18 cellular contexts compared by ENCODE assay signal in genomic region chr5:163838738-163839137, GRCh38.
"Had no signal": no experiment of that assay in that cellular context is flagged by ENCODE, and none has a peak within 500 bp of the region (broad histone marks: within the 10 kb centered on the region; RNA-seq: fewer than 3 reads in every experiment).

No MANE protein-coding gene starts in this region.

- H3K4me1 ChIP-seq: esophagus muscularis mucosa, heart left ventricle, spleen had no signal

- DNase-seq: effector memory CD4-positive, alpha-beta T cell; foreskin melanocyte; heart left ventricle; hypothalamus; kidney glomerular epithelial cell; mucosa of descending colon; naive thymus-derived CD8-positive, alpha-beta T cell; spleen; stimulated activated CD4-positive, alpha-beta T cell treated with anti-CD3 and anti-CD28 coated beads, Interleukin-15, amount 100 ng/mL, for 24 hours; stimulated activated CD4-positive, alpha-beta T cell treated with anti-CD3 and anti-CD28 coated beads, Interleukin-1b, Interleukin-23, amount 100 ng/mL, for 48 hours; stimulated activated CD4-positive, alpha-beta T cell treated with anti-CD3 and anti-CD28 coated beads, Interleukin-4, amount 100 ng/mL, for 24 hours; trophoblast cell had no signal

- H3K27ac ChIP-seq: epithelial cell of prostate, esophagus muscularis mucosa, heart left ventricle, neutrophil, spleen, thoracic aorta had no signal

- H3K9me3 ChIP-seq: esophagus muscularis mucosa, heart left ventricle, mucosa of descending colon, neutrophil, thoracic aorta had no signal

- ATAC-seq: heart left ventricle; mucosa of descending colon; naive thymus-derived CD8-positive, alpha-beta T cell; sciatic nerve; stimulated activated memory B cell treated with anti-CD40 and anti-IgM and Interleukin-4, amounts not matched to agents 10 μg/mL and 1 μg/mL and 100 μg/mL, for 72 hours had no signal

- H3K27me3 ChIP-seq: esophagus muscularis mucosa, heart left ventricle, neutrophil, spleen had no signal

- H3K4me3 ChIP-seq: esophagus muscularis mucosa, heart left ventricle, mucosa of descending colon, spleen, thoracic aorta had no signal

- H3K36me3 ChIP-seq: esophagus muscularis mucosa, heart left ventricle, neutrophil, spleen, thoracic aorta had no signal
